In genomic region chr11:36509265-36509664, GRCh38 we compare ENCODE assay signal across 8 cellular contexts. TPM values are rescaled to one million over a fixed set of nuclear protein-coding genes. Genes with fewer than 3 reads are reported as not detected.
A peak's percentile ranks its signal among the peaks of the same experiment; 100 is the strongest.
DNase-seq lines count a peak whose midpoint lies in the region; ATAC-seq and TF ChIP-seq lines count a peak whose summit lies in the region.

No MANE protein-coding gene starts in this region.

- H3K23ac ChIP-seq in trophoblast cell (ENCODE audit: low read length): no peak overlapping the region

- intact Hi-C loops in activated naive CD4-positive, alpha-beta T cell treated with anti-CD3 and anti-CD28 coated beads for 36 hours (cut with micrococcal nuclease): loop anchor here (1.0 to 10.0 kb wide), 3 partner anchors 17 to 564 kb away; partner anchors contain the start of gene LDLRAD3

- peaks cover 7% of the 10 kb centered on the region; the same call in 1 of the 2 replicates for H3F3A ChIP-seq in MM.1S (ENCODE audit: insufficient read depth, low read length)

- H3K79me2 ChIP-seq in MM.1S (ENCODE audit: low read length): peaks cover 49% of the 10 kb centered on the region
- peaks cover 6% of the 10 kb centered on the region for H3K79me2 ChIP-seq in trophoblast cell (ENCODE audit: control insufficient read depth, insufficient read depth, low read length, poor library complexity)

- H2AFZ ChIP-seq in MM.1S (ENCODE audit: low read length): peak overlapping the region; percentile 83
- H2AFZ ChIP-seq in trophoblast cell (ENCODE audit: insufficient read depth, low read length, poor library complexity): peak overlapping the region; percentile 81

- WGBS in trophoblast cell (ENCODE audit: extremely low coverage, insufficient coverage, insufficient read length): no CpG with 5 or more reads among the region's 17 CpGs

- H3K14ac ChIP-seq in trophoblast cell (ENCODE audit: low read length): peak overlapping the region; percentile 97

- no peak overlapping the region for H2BK12ac ChIP-seq in trophoblast cell (ENCODE audit: low read length)

- H3K27me3 ChIP-seq in MM.1S (replicated peaks; ENCODE audit: insufficient read depth, low read length) (no peaks in the 10 kb centered on the region), trophoblast cell (ENCODE audit: insufficient read depth, low read length) (no peaks in the 10 kb centered on the region)

- peak overlapping the region; percentile 90 for H3K27ac Mint-ChIP-seq in activated naive CD4-positive, alpha-beta T cell treated with anti-CD3 and anti-CD28 coated beads for 36 hours
- peak overlapping the region; percentile 68 for H3K27ac Mint-ChIP-seq in glutamatergic neuron (ENCODE audit: unreplicated experiment)

- H3K9me3 Mint-ChIP-seq in activated naive CD4-positive, alpha-beta T cell treated with anti-CD3 and anti-CD28 coated beads for 36 hours: peaks cover 3% of the 10 kb centered on the region
- peaks cover 4% of the 10 kb centered on the region for H3K9me3 Mint-ChIP-seq in glutamatergic neuron (ENCODE audit: unreplicated experiment)

- no peaks in the 10 kb centered on the region; the same call in 1 of the 2 replicates for H4K20me1 ChIP-seq in MM.1S (ENCODE audit: insufficient read depth, low read length)

- H3K9ac ChIP-seq in MM.1S (ENCODE audit: low read length) (peak overlapping the region; percentile 69), trophoblast cell (ENCODE audit: low read length) (peak overlapping the region; percentile 97)

- H3K4me1 ChIP-seq in MM.1S (ENCODE audit: low read length) (no peaks in the 10 kb centered on the region), trophoblast cell (ENCODE audit: control insufficient read depth in 1 of 2, insufficient read depth in 2 of 2, low read length in 2 of 2) (peaks cover 0 to 4% of the 10 kb centered on the region in 2 experiments)

- H4K12ac ChIP-seq in trophoblast cell (ENCODE audit: low read depth, low read length): no peak overlapping the region

- peak overlapping the region; percentile 8; the same call in 1 of the 2 replicates for H3K27ac ChIP-seq in MM.1S (ENCODE audit: low read length)
- H3K27ac ChIP-seq in trophoblast cell (ENCODE audit: low read depth, low read length): no peak overlapping the region

- peak overlapping the region; percentile 8 for H2BK5ac ChIP-seq in trophoblast cell (ENCODE audit: low read depth, low read length, poor library complexity)

- H3K9me3 ChIP-seq in MM.1S (replicated peaks; ENCODE audit: insufficient read depth, low read length) (no peaks in the 10 kb centered on the region), trophoblast cell (ENCODE audit: insufficient read depth, low read depth, low read length) (peaks cover 3% of the 10 kb centered on the region)

- H3K4me3 Mint-ChIP-seq in activated naive CD4-positive, alpha-beta T cell treated with anti-CD3 and anti-CD28 coated beads for 36 hours: peak overlapping the region; percentile 97
- H3K4me3 Mint-ChIP-seq in glutamatergic neuron (ENCODE audit: unreplicated experiment): peak overlapping the region; percentile 96

- H3K9me2 ChIP-seq in MM.1S (replicated peaks; ENCODE audit: insufficient read depth, low read length): no peaks in the 10 kb centered on the region

- peak overlapping the region; percentile 95 for H4K8ac ChIP-seq in trophoblast cell (ENCODE audit: low read depth, low read length)

- H3K4ac ChIP-seq in trophoblast cell (ENCODE audit: low read depth, low read length): peak overlapping the region; percentile 85

- H3K36me3 ChIP-seq in MM.1S (replicated peaks; ENCODE audit: insufficient read depth, low read length) (no peaks in the 10 kb centered on the region), trophoblast cell (ENCODE audit: control insufficient read depth in 1 of 2, insufficient read depth in 2 of 2, low read length in 2 of 2) (no peaks in the 10 kb centered on the region)

- no peak overlapping the region for H2AK5ac ChIP-seq in trophoblast cell (ENCODE audit: low read length)

- peak overlapping the region; percentile 89 for H4K91ac ChIP-seq in trophoblast cell (ENCODE audit: low read depth, low read length)

- ATAC-seq in GM18870 (IDR thresholded peaks at IDR 0.05; ENCODE audit: unreplicated experiment): peak; percentile 7

- peak overlapping the region; percentile 21 for H2BK120ac ChIP-seq in trophoblast cell (ENCODE audit: insufficient read depth, low read length, poor library complexity)

- H3K4me1 Mint-ChIP-seq in activated naive CD4-positive, alpha-beta T cell treated with anti-CD3 and anti-CD28 coated beads for 36 hours (ENCODE audit: low read depth): peaks cover 32% of the 10 kb centered on the region
- H3K4me1 Mint-ChIP-seq in glutamatergic neuron (ENCODE audit: low read depth, unreplicated experiment): peaks cover 6% of the 10 kb centered on the region

- peaks cover 2% of the 10 kb centered on the region for H3K36me3 Mint-ChIP-seq in activated naive CD4-positive, alpha-beta T cell treated with anti-CD3 and anti-CD28 coated beads for 36 hours (ENCODE audit: low read depth)
- H3K36me3 Mint-ChIP-seq in glutamatergic neuron (ENCODE audit: unreplicated experiment): peaks cover 8% of the 10 kb centered on the region

- H3K4me3 ChIP-seq in MM.1S (ENCODE audit: low read length): peak overlapping the region; percentile 92
- H3K4me3 ChIP-seq in trophoblast cell (ENCODE audit: low read depth, low read length): peak overlapping the region; percentile 99

- H3K18ac ChIP-seq in trophoblast cell (ENCODE audit: low read length): peak overlapping the region; percentile 95

- peak overlapping the region; percentile 78 for H3K4me2 ChIP-seq in MM.1S (ENCODE audit: low read depth, low read length)
- peak overlapping the region; percentile 62 for H3K4me2 ChIP-seq in trophoblast cell (ENCODE audit: low read length)

- no peaks in the 10 kb centered on the region for H3K27me3 Mint-ChIP-seq in activated naive CD4-positive, alpha-beta T cell treated with anti-CD3 and anti-CD28 coated beads for 36 hours (ENCODE audit: low read depth)
- no peaks in the 10 kb centered on the region for H3K27me3 Mint-ChIP-seq in glutamatergic neuron (ENCODE audit: unreplicated experiment)

- H3K79me1 ChIP-seq in trophoblast cell (ENCODE audit: low read length): peaks cover 11% of the 10 kb centered on the region

- DNase-seq in AG08396 (ENCODE audit: low spot score) (peak; percentile 31), MM.1S (peak; percentile 49), glutamatergic neuron (no peak), trophoblast cell (peak; percentile 77 to 90), SKM-1 treated with dmso at 0.1 percent for 144 hours (lab: John Stamatoyannopoulos, UW; ENCODE audit: unreplicated experiment) (no peak), D341Med (ENCODE audit: low spot score) (no peak)
- peak; percentile 53 for DNase-seq in activated naive CD4-positive, alpha-beta T cell treated with anti-CD3 and anti-CD28 coated beads for 36 hours

- CTCF ChIA-PET in activated naive CD4-positive, alpha-beta T cell treated with anti-CD3 and anti-CD28 coated beads for 36 hours (lab: Charles Lee): interaction anchor here (0.9 to 3.2 kb wide), 8 partner anchors 9 to 218 kb away, joined by 3 to 18 read pairs (median 6); no protein-coding TSS in a partner anchor

- TF ChIP-seq CTCF in MM.1S (IDR thresholded peaks at IDR 0.05; ENCODE audit: low read length) (no peak), glutamatergic neuron (IDR thresholded peaks at IDR 0.05; ENCODE audit: partially characterized antibody, unreplicated experiment) (no peak)

RNA-seq across cellular contexts. Expression of gene TRAF6, which starts 0.8 kb away (rescaled TPM):
- total RNA-seq in activated naive CD4-positive, alpha-beta T cell treated with anti-CD3 and anti-CD28 coated beads for 36 hours: 1 to 10 TPM; 8.3 to 8.7 TPM
- total RNA-seq in glutamatergic neuron (ENCODE audit: unreplicated experiment): 12.3 TPM
- 10.6 and 12.0 TPM in 2 replicates for polyA plus RNA-seq in trophoblast cell (2013)

RNA-seq across cellular contexts. Expression of gene RAG1, which starts 58.5 kb away (rescaled TPM):
- total RNA-seq in activated naive CD4-positive, alpha-beta T cell treated with anti-CD3 and anti-CD28 coated beads for 36 hours: under 1 TPM; 0.14 to 0.30 TPM
- total RNA-seq in glutamatergic neuron (ENCODE audit: unreplicated experiment): 0.39 TPM
- 1.3 and 1.4 TPM in 2 replicates for polyA plus RNA-seq in trophoblast cell (2013)

Comparison
In these comparisons a context has a peak if more than half of its experiments do, and no peak if none do; other contexts are left out.
1. DNase-seq: peak in AG08396 (single experiment), MM.1S (single experiment), activated naive CD4-positive, alpha-beta T cell treated with anti-CD3 and anti-CD28 coated beads for 36 hours (single experiment) and trophoblast cell (2 of 2); none in glutamatergic neuron (single experiment), SKM-1 treated with dmso at 0.1 percent for 144 hours (single experiment) and D341Med (single experiment).